19 cellular contexts compared by ENCODE assay signal in the genomic region with DNA sequence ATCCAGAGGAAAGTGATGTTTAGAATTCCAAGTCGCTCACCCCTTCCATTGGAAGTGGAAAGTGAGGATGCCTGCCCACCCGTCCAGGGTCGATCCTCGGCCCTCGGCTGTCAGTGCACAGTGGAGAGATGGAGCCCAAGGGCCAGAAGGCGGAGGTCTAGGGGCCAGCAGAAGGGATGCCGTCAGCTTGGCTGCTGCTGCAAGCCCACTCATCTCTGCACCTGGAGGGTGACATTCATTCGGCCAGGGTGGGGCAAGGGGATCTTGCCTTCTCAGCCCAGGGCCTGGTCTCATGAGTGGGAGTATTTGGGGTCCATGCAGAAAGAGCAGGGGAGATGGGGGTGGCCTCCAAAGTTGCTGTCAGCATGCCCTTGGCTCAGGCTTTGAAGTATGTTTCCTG. TPM values are rescaled to one million over a fixed set of nuclear protein-coding genes. Genes with fewer than 3 reads are reported as not detected.
A peak's percentile ranks its signal among the peaks of the same experiment; 100 is the strongest.
DNase-seq lines count a peak whose midpoint lies in the region; ATAC-seq and TF ChIP-seq lines count a peak whose summit lies in the region.
"Had no signal": no experiment of that assay in that cellular context is flagged by ENCODE, and none has a peak within 500 bp of the region (broad histone marks: within the 10 kb centered on the region; RNA-seq: fewer than 3 reads in every experiment).

No MANE protein-coding gene starts in this region.

- H2BK5ac ChIP-seq in neuronal stem cell (ENCODE audit: low read length), result no peak overlapping the region

- H3K9me3 ChIP-seq in left lung (no peaks in the 10 kb centered on the region), neuronal stem cell (replicated peaks in 1 of 2; ENCODE audit: control insufficient read depth in 2 of 2, insufficient read depth in 1 of 2, low read depth in 1 of 2, low read length in 2 of 2) (no peaks in the 10 kb centered on the region), upper lobe of right lung (no peaks in the 10 kb centered on the region)

- TF ChIP-seq CTCF in left lung (IDR thresholded peaks at IDR 0.05) (no peak), upper lobe of right lung (IDR thresholded peaks at IDR 0.05) (no peak), omental fat pad (IDR thresholded peaks at IDR 0.05) (no peak)

- peak overlapping the region; percentile 64 for H2AK5ac ChIP-seq in neuronal stem cell (ENCODE audit: low read depth, low read length)

- no peak overlapping the region for H2BK120ac ChIP-seq in neuronal stem cell (ENCODE audit: low read depth, low read length)

- no peak overlapping the region for H2BK15ac ChIP-seq in neuronal stem cell (ENCODE audit: low read length)

- no peak overlapping the region for H3K14ac ChIP-seq in neuronal stem cell (ENCODE audit: low read length)

- H3K4me2 ChIP-seq in neuronal stem cell (ENCODE audit: insufficient read depth, low read length, poor library complexity, severe bottlenecking), result no peak overlapping the region
- H3K4me2 ChIP-seq: BLaER1 had no signal

- peak overlapping the region; percentile 52 for H3K18ac ChIP-seq in neuronal stem cell (ENCODE audit: low read length)

- H3K4me1 ChIP-seq in left lung, result no peaks in the 10 kb centered on the region
- peaks cover 0 to 4% of the 10 kb centered on the region in 2 donors for H3K4me1 ChIP-seq in neuronal stem cell (ENCODE audit: control insufficient read depth in 2 of 2, insufficient read depth in 1 of 2, low read depth in 1 of 2, low read length in 2 of 2)
- H3K4me1 ChIP-seq in upper lobe of right lung, result no peaks in the 10 kb centered on the region

- H2AFZ ChIP-seq in neuronal stem cell (ENCODE audit: low read length), result no peak overlapping the region

- WGBS in neuronal stem cell (ENCODE audit: extremely low coverage in 2 of 2, insufficient read length in 2 of 2, insufficient replicate concordance in 1 of 2), 2 donors, result no CpG with 5 or more reads among the region's 8 CpGs

- peak overlapping the region; percentile 62 for H3K23ac ChIP-seq in neuronal stem cell (ENCODE audit: low read depth, low read length, poor library complexity)

- no peak overlapping the region for H2BK12ac ChIP-seq in neuronal stem cell (ENCODE audit: low read length)

- no peak overlapping the region for H4K91ac ChIP-seq in neuronal stem cell (ENCODE audit: low read depth, low read length, poor library complexity)

- DNase-seq in left cardiac atrium (peak; percentile 16), Right ventricle myocardium inferior (ENCODE audit: missing footprints) (no peak), left lung (peak; percentile 8 to 68), neuronal stem cell (ENCODE audit: low spot score) (no peak), upper lobe of right lung (peak; percentile 21), omental fat pad (ENCODE audit: low spot score) (no peak), NCI-H2171 treated with DMSO at 0.1 percent for 48 hours (lab: John Stamatoyannopoulos, UW) (no peak), NCI-H2081 treated with DMSO at 0.1 percent for 48 hours (lab: John Stamatoyannopoulos, UW) (no peak)
- DNase-seq: 8988T; CD4-positive, alpha-beta memory T cell; DMS79 treated with DMSO at 0.1 percent for 48 hours; GF-D8; HFFc6 had no signal

- H3K27me3 ChIP-seq in left lung, result no peaks in the 10 kb centered on the region
- H3K27me3 ChIP-seq in neuronal stem cell (ENCODE audit: control insufficient read depth in 3 of 3, insufficient read depth in 3 of 3, low read depth in 1 of 3, low read length in 3 of 3), result peaks cover 0 to 2% (median 0%) of the 10 kb centered on the region in 3 experiments
- H3K27me3 ChIP-seq in upper lobe of right lung, result no peaks in the 10 kb centered on the region
- H3K27me3 ChIP-seq: BLaER1 had no signal

- no peaks in the 10 kb centered on the region for H3K36me3 ChIP-seq in left lung
- no peaks in the 10 kb centered on the region for H3K36me3 ChIP-seq in neuronal stem cell (replicated peaks in 1 of 2; ENCODE audit: control insufficient read depth in 2 of 2, insufficient read depth in 2 of 2, low read length in 2 of 2)
- no peaks in the 10 kb centered on the region for H3K36me3 ChIP-seq in upper lobe of right lung
- H3K36me3 ChIP-seq: BLaER1 had no signal

- H3K27ac ChIP-seq in left lung (no peak overlapping the region), neuronal stem cell (replicated peaks; ENCODE audit: low read length) (no peak overlapping the region), upper lobe of right lung (no peak overlapping the region)
- H3K27ac ChIP-seq: BLaER1 had no signal

- no peak overlapping the region for H3K9ac ChIP-seq in neuronal stem cell (ENCODE audit: low read depth, low read length, poor library complexity)
- H3K9ac ChIP-seq: BLaER1 had no signal

- ATAC-seq in left cardiac atrium (no peak), Right ventricle myocardium inferior (no peak), left lung (no peak), upper lobe of right lung (no peak), omental fat pad (ENCODE audit: low FRiP score) (no peak)
- ATAC-seq: HCT116 had no signal

- H4K8ac ChIP-seq in neuronal stem cell (ENCODE audit: low read depth, low read length), result no peak overlapping the region

- H3K4ac ChIP-seq in neuronal stem cell (ENCODE audit: low read length), result no peak overlapping the region

- no peaks in the 10 kb centered on the region for H3K79me1 ChIP-seq in neuronal stem cell (ENCODE audit: low read depth, low read length)

- no peak overlapping the region for H3K4me3 ChIP-seq in left lung
- H3K4me3 ChIP-seq in neuronal stem cell (ENCODE audit: low read length in 2 of 2), result no peak overlapping the region
- H3K4me3 ChIP-seq in upper lobe of right lung, result no peak overlapping the region
- H3K4me3 ChIP-seq: BLaER1 had no signal

- intact Hi-C loops in left cardiac atrium (cut with DNase I) (no loop called here), Right ventricle myocardium inferior (cut with DNase I) (no loop called here), left lung (cut with DNase I) (no loop called here), upper lobe of right lung (cut with DNase I) (no loop called here)

RNA-seq across cellular contexts. Expression of a gene that starts 30.7 kb away (rescaled TPM):
- under 1 TPM in 1 of 2 donors, not detected in 1; 0.06 TPM for total RNA-seq in left cardiac atrium
- total RNA-seq in Right ventricle myocardium inferior, result 0.08 TPM
- not detected for total RNA-seq in left lung
- polyA plus RNA-seq in neuronal stem cell (2013, experiment 1 of 2), result 0.06 TPM
- 0.01 TPM for polyA plus RNA-seq in neuronal stem cell (2013, experiment 2 of 2)
- not detected for total RNA-seq in upper lobe of right lung
- not detected for total RNA-seq in omental fat pad
- total RNA-seq: A673; CD4-positive, alpha-beta memory T cell; H7; HFFc6 had no signal
- polyA plus RNA-seq: AG04450; CD14-positive monocyte; CD4-positive, alpha-beta memory T cell had no signal

Comparison
In these comparisons a context has a peak if more than half of its experiments do, and no peak if none do; other contexts are left out.
1. DNase-seq: peak in left cardiac atrium (single experiment), left lung (2 of 2) and upper lobe of right lung (single experiment); none in Right ventricle myocardium inferior (single experiment), neuronal stem cell (single experiment), omental fat pad (single experiment), NCI-H2171 treated with DMSO at 0.1 percent for 48 hours (single experiment) and NCI-H2081 treated with DMSO at 0.1 percent for 48 hours (single experiment).